In the genomic region with DNA sequence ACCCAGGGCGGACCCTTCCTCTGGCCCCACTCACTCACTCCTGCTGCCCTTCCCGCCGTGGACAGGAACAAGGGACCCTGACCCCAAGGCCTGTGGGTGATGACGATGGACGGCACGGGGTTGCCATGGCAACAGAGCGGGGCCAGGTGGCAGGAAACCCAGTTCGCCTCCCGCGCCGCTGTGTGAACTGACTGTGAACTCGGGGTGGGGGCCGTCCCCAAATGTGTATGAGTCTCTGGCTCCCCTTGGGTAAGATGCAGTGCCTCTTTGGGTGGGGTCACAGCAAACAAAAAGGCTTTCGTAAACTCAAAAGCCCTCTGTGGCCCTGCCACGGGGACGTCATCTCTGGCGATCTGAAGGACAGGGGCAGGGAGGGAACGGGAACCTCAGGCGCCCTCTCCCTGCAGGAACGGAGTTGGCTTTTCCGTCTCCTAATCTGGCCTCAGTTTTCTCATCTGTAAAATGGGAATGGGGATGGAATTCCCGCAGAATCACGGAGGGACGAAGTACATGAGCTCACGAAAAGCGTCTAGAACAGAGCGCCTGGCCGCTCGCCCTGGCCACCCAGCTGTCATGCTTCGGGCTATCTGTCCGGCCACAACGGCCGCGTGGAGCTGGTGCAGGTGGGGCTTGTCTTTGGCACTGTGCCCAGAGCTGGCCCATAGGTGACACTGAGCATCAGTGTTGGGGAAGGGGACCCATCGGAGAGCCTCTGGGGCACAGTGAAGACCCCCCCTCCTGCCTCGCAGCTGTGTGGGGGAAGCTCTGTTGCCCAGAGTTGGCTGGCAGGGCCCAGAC, we compare ENCODE assay signal across 2 cellular contexts.
TF ChIP-seq lines count a peak whose summit lies in the region.

No MANE protein-coding gene starts in this region.

TF ChIP-seq in GM12891, 5 proteins besides CTCF, POLR2A, EP300 and RAD21:
- TF ChIP-seq SPI1 (IDR thresholded peaks at IDR 0.05; ENCODE audit: low read depth, low read length) (no peak), POLR2AphosphoS5 (IDR thresholded peaks at IDR 0.05; ENCODE audit: low read depth, low read length) (no peak), POU2F2 (IDR thresholded peaks at IDR 0.05; ENCODE audit: low read depth, low read length) (no peak)

TF ChIP-seq in K562, 482 proteins besides CTCF, POLR2A, EP300 and RAD21:
- TF ChIP-seq CHD4 (IDR thresholded peaks at IDR 0.05; ENCODE audit: insufficient read depth, insufficient replicate concordance, low read depth, low read length, poor library complexity, severe bottlenecking) (peak; percentile 32), ZBTB8A (IDR thresholded peaks at IDR 0.05; ENCODE audit: partially characterized antibody) (no peak), RFX1 (IDR thresholded peaks at IDR 0.05) (peak; percentile 88), ZNF146 (CRISPR knock-in tag; IDR thresholded peaks at IDR 0.05; ENCODE audit: unreplicated experiment) (peak; percentile 1), EGR1 (conservative IDR thresholded peaks at IDR 0.05) (no peak), RBM25 (IDR thresholded peaks at IDR 0.05; ENCODE audit: low read depth, low read length, severe bottlenecking) (peak; percentile 62), BCOR (IDR thresholded peaks at IDR 0.05) (peak; percentile 90), RBM22 (IDR thresholded peaks at IDR 0.05; ENCODE audit: low read depth, low read length, poor library complexity, severe bottlenecking) (peak; percentile 83), NFIC (IDR thresholded peaks at IDR 0.05) (peak; percentile 85), ZNF511 (CRISPR knock-in tag; IDR thresholded peaks at IDR 0.05) (no peak), CBX1 (IDR thresholded peaks at IDR 0.05; ENCODE audit: low read depth) (0 out of 2 replicates have a peak, but pooled peaks have one; percentile 58), POLR2G (IDR thresholded peaks at IDR 0.05; ENCODE audit: low read depth, low read length) (peak; percentile 52), SMARCA5 (IDR thresholded peaks at IDR 0.05) (peak; percentile 77; the same call in 1 of the 2 replicates), KDM1A (IDR thresholded peaks at IDR 0.05) (peak; percentile 42 to 51; a peak in 2 of 4 replicates), HOMEZ (CRISPR knock-in tag; IDR thresholded peaks at IDR 0.05) (no peak), ADNP (tag; IDR thresholded peaks at IDR 0.05) (peak; percentile 53; the same call in 1 of the 2 replicates), PTBP1 (IDR thresholded peaks at IDR 0.05; ENCODE audit: low read depth, low read length) (0 out of 2 replicates have a peak, but pooled peaks have one; percentile 74)
TF ChIP-seq in K562: peak in this region for 13.
